In genomic region chr2:165610591-165611029, GRCh38 we compare ENCODE assay signal across 18 cellular contexts.
DNase-seq lines count a peak whose midpoint lies in the region; ATAC-seq, FAIRE-seq and TF ChIP-seq lines count a peak whose summit lies in the region.
"Had no signal": no experiment of that assay in that cellular context is flagged by ENCODE, and none has a peak within 500 bp of the region (broad histone marks: within the 10 kb centered on the region; RNA-seq: fewer than 3 reads in every experiment).

No MANE protein-coding gene starts in this region.

- H3K27ac Mint-ChIP-seq in naive B cell, result peak overlapping the region in 1 of 6 donors; percentile 13

- WGBS in small intestine, 3 donors, result 45 to 74% (median 66%) methylated on average over 6 of the region's 6 CpGs

- H3K36me3 Mint-ChIP-seq in naive B cell, result no peaks in the 10 kb centered on the region

- peak overlapping the region in 2 of 8 donors; percentile 9 to 72 for H3K4me3 Mint-ChIP-seq in naive B cell

- H3K4me1 Mint-ChIP-seq in naive B cell, result peaks cover 10 to 11% (median 10%) of the 10 kb centered on the region in 3 donors

- H3K27me3 ChIP-seq in small intestine (ENCODE audit: control insufficient read depth in 2 of 2, insufficient read depth in 2 of 2, low read length in 2 of 2), result no peaks in the 10 kb centered on the region
- H3K27me3 ChIP-seq: gastroesophageal sphincter had no signal

- H3K9me3 Mint-ChIP-seq in naive B cell, result peaks cover 0 to 6% (median 0%) of the 10 kb centered on the region in 7 donors

- DNase-seq in KG1 (lab: John Stamatoyannopoulos, UW), result peak; percentile 58
- no peak for DNase-seq in naive B cell
- DNase-seq in middle frontal gyrus (ENCODE audit: extremely low spot score, low spot score), result no peak
- no peak for DNase-seq in small intestine
- DNase-seq: activated CD4-positive, alpha-beta T cell treated with anti-CD3 and anti-CD28 coated beads, Interleukin-2, amount 50 U/mL, for 4 hours; amygdala; cerebellar nuclear complex; NCI-H1048; retina; substantia nigra; T1000 had no signal

- no peaks in the 10 kb centered on the region for H3K4me1 ChIP-seq in small intestine (ENCODE audit: control insufficient read depth in 2 of 2, insufficient read depth in 1 of 2, low read depth in 1 of 2, low read length in 1 of 2)
- H3K4me1 ChIP-seq: gastroesophageal sphincter had no signal

- ATAC-seq in GM18907 (IDR thresholded peaks at IDR 0.05; ENCODE audit: unreplicated experiment) (peak; percentile 64), naive B cell (ENCODE audit: low read depth in 2 of 2) (peak; percentile 38 to 58), GM21576 (IDR thresholded peaks at IDR 0.05; ENCODE audit: unreplicated experiment) (no peak)
- ATAC-seq: gastroesophageal sphincter had no signal

- H3K9me3 ChIP-seq in small intestine (ENCODE audit: control insufficient read depth, low read depth), result no peaks in the 10 kb centered on the region
- H3K9me3 ChIP-seq: gastroesophageal sphincter had no signal

- FAIRE-seq in small intestine (lab: Jason Lieb, UNC), result no peak
- FAIRE-seq: GM12892 had no signal

- no peak overlapping the region for H3K27ac ChIP-seq in small intestine (ENCODE audit: low read depth in 1 of 2, low read length in 1 of 2)
- H3K27ac ChIP-seq: C4-2B, gastroesophageal sphincter had no signal

- H3K4me3 ChIP-seq in small intestine (ENCODE audit: low read depth in 1 of 2, low read length in 2 of 2), result no peak overlapping the region
- H3K4me3 ChIP-seq: gastroesophageal sphincter, lung had no signal

- no peaks in the 10 kb centered on the region for H3K36me3 ChIP-seq in small intestine (ENCODE audit: control insufficient read depth in 2 of 2, insufficient read depth in 2 of 2, low read length in 2 of 2)
- H3K36me3 ChIP-seq: gastroesophageal sphincter had no signal

- H3K27me3 Mint-ChIP-seq in naive B cell, result peaks cover 0 to 9% (median 8%) of the 10 kb centered on the region in 3 donors

TF ChIP-seq in PFSK-1, 5 proteins besides CTCF, POLR2A, EP300 and RAD21:
- TF ChIP-seq FOXP2 (optimal IDR thresholded peaks at IDR 0.05; ENCODE audit: borderline replicate concordance, extremely low read depth, extremely low read length, insufficient read depth) (peak; percentile 80), TAF1 (IDR thresholded peaks at IDR 0.05; ENCODE audit: borderline replicate concordance, insufficient read depth, low read length) (no peak), SIN3A (IDR thresholded peaks at IDR 0.05; ENCODE audit: borderline replicate concordance, insufficient read depth, low read length) (no peak), REST (IDR thresholded peaks at IDR 0.05; ENCODE audit: insufficient read depth in 1 of 2, low read depth in 2 of 2, low read length in 2 of 2) (no peak), POLR2AphosphoS5 (IDR thresholded peaks at IDR 0.05; ENCODE audit: low read depth, low read length) (no peak)
